In the genomic region with DNA sequence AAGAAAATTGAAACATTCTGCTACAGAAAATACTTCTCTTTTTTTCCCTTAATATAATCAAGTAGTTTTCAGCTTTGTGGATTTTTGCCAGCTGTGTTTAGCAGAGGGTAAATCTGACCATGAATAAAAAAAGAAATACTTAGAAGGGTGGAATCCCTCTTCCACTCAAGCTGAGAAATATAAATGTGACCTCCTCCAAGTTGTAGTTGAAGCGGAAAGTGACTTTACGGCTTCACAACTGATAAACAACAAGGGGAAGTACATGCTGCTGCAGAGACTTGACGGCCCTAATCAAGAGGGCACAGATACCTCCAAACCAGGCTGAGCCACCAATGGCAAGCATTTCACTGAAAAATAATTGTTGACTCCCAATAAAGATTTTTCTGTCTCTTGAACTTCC, we compare ENCODE assay signal across 17 cellular contexts.
"Had no signal": no experiment of that assay in that cellular context is flagged by ENCODE, and none has a peak within 500 bp of the region (broad histone marks: within the 10 kb centered on the region; RNA-seq: fewer than 3 reads in every experiment).

No MANE protein-coding gene starts in this region.

- H3K36me3 Mint-ChIP-seq: activated CD4-positive, alpha-beta memory T cell treated with anti-CD3 and anti-CD28 coated beads for 36 hours; activated CD8-positive, alpha-beta memory T cell treated with anti-CD3 and anti-CD28 coated beads, Interleukin-2, amount 10 ng/mL, durations not matched to agents 7 days and 5 days had no signal

- DNase-seq: activated CD4-positive, alpha-beta memory T cell treated with anti-CD3 and anti-CD28 coated beads for 36 hours; activated CD4-positive, alpha-beta T cell treated with anti-CD3 and anti-CD28 coated beads for 36 hours; activated CD8-positive, alpha-beta memory T cell treated with anti-CD3 and anti-CD28 coated beads, Interleukin-2, amount 10 ng/mL, durations not matched to agents 7 days and 5 days; activated naive CD4-positive, alpha-beta T cell treated with anti-CD3 and anti-CD28 coated beads for 36 hours; activated T-cell treated with anti-CD3 and anti-CD28 coated beads, Interleukin-2, amount 50 U/mL, for 1 hour; dermis blood vessel endothelial cell; effector memory CD8-positive, alpha-beta T cell; heart right ventricle; left colon; pancreas; stimulated activated CD4-positive, alpha-beta T cell treated with anti-CD3 and anti-CD28 coated beads, Interleukin-12 subunit alpha, Interleukin-12 subunit beta, amount 100 ng/mL, for 4 hours; stimulated activated CD4-positive, alpha-beta T cell treated with anti-CD3 and anti-CD28 coated beads, Interleukin-2, amount 100 ng/mL, for 24 hours; T-helper 9 cell; upper lobe of right lung; WERI-Rb-1 had no signal

- H3K4me3 Mint-ChIP-seq: activated CD4-positive, alpha-beta memory T cell treated with anti-CD3 and anti-CD28 coated beads for 36 hours; activated CD4-positive, alpha-beta T cell treated with anti-CD3 and anti-CD28 coated beads for 36 hours; activated CD8-positive, alpha-beta memory T cell treated with anti-CD3 and anti-CD28 coated beads, Interleukin-2, amount 10 ng/mL, durations not matched to agents 7 days and 5 days; activated naive CD4-positive, alpha-beta T cell treated with anti-CD3 and anti-CD28 coated beads for 36 hours; effector memory CD8-positive, alpha-beta T cell had no signal

- ATAC-seq: activated CD4-positive, alpha-beta T cell treated with anti-CD3 and anti-CD28 coated beads for 36 hours; activated CD8-positive, alpha-beta memory T cell treated with anti-CD3 and anti-CD28 coated beads, Interleukin-2, amount 10 ng/mL, durations not matched to agents 7 days and 5 days; effector memory CD8-positive, alpha-beta T cell; gastroesophageal sphincter; heart right ventricle; left colon; pancreas; upper lobe of right lung had no signal

- H3K9me3 Mint-ChIP-seq: activated naive CD4-positive, alpha-beta T cell treated with anti-CD3 and anti-CD28 coated beads for 36 hours had no signal

- H3K27me3 Mint-ChIP-seq: activated CD4-positive, alpha-beta memory T cell treated with anti-CD3 and anti-CD28 coated beads for 36 hours; activated CD4-positive, alpha-beta T cell treated with anti-CD3 and anti-CD28 coated beads for 36 hours; activated CD8-positive, alpha-beta memory T cell treated with anti-CD3 and anti-CD28 coated beads, Interleukin-2, amount 10 ng/mL, durations not matched to agents 7 days and 5 days; effector memory CD8-positive, alpha-beta T cell had no signal

- H3K27ac Mint-ChIP-seq: activated CD4-positive, alpha-beta memory T cell treated with anti-CD3 and anti-CD28 coated beads for 36 hours; activated CD4-positive, alpha-beta T cell treated with anti-CD3 and anti-CD28 coated beads for 36 hours; activated CD8-positive, alpha-beta memory T cell treated with anti-CD3 and anti-CD28 coated beads, Interleukin-2, amount 10 ng/mL, durations not matched to agents 7 days and 5 days; activated naive CD4-positive, alpha-beta T cell treated with anti-CD3 and anti-CD28 coated beads for 36 hours; activated T-helper 2 cell treated with anti-CD3 and anti-CD28 coated beads, Interferon-gamma antibody, Interleukin-2, Interleukin-4, amounts not matched to agents 10 μg/mL and 5 μg/mL and 100 μg/mL, durations not matched to agents 14 hours and 24 hours and 36 hours; effector memory CD8-positive, alpha-beta T cell had no signal

- H3K4me1 Mint-ChIP-seq: activated CD4-positive, alpha-beta T cell treated with anti-CD3 and anti-CD28 coated beads for 36 hours; activated CD8-positive, alpha-beta memory T cell treated with anti-CD3 and anti-CD28 coated beads, Interleukin-2, amount 10 ng/mL, durations not matched to agents 7 days and 5 days had no signal
